24 cellular contexts compared by ENCODE assay signal in the genomic region with DNA sequence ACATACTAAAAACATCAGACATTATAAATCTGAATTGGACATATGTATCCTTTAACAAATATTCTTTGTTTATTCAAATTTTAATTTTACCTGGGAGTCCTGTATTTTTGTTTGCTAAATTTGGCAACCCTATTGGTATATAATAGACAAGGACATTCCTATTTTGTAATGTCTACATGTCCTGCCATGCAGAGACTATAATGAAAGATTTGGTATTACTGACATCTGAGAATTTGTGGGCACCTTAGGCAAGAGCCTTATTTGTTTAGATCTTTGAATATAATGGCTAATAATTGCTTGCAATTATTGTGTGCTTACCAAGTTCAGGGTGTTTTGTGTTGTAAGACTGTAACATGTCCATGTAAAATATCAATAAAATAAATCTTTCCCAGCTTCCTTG.
"Had no signal": no experiment of that assay in that cellular context is flagged by ENCODE, and none has a peak within 500 bp of the region (broad histone marks: within the 10 kb centered on the region; RNA-seq: fewer than 3 reads in every experiment).

No MANE protein-coding gene starts in this region.

- ATAC-seq: foreskin keratinocyte; heart left ventricle; left colon; naive thymus-derived CD8-positive, alpha-beta T cell; pancreas; sciatic nerve; stimulated activated effector memory CD8-positive, alpha-beta T cell treated with anti-CD3 and anti-CD28 coated beads, Interleukin-12 subunit alpha, Interleukin-12 subunit beta, amount 100 ng/mL, for 72 hours had no signal

- DNase-seq: activated CD4-positive, alpha-beta memory T cell treated with anti-CD3 and anti-CD28 coated beads, Interleukin-2, amount 10 ng/mL, durations not matched to agents 7 days and 5 days; activated CD4-positive, alpha-beta T cell treated with anti-CD3 and anti-CD28 coated beads for 1 hour; activated CD4-positive, alpha-beta T cell treated with anti-CD3 and anti-CD28 coated beads, Interleukin-2, amount 10 ng/mL, durations not matched to agents 7 days and 5 days; activated CD8-positive, alpha-beta memory T cell treated with anti-CD3 and anti-CD28 coated beads, Interleukin-2, amount 50 U/mL, for 48 hours; activated gamma-delta T cell; activated naive CD4-positive, alpha-beta T cell treated with anti-CD3 and anti-CD28 coated beads, Interleukin-2, amount 10 ng/mL, durations not matched to agents 7 days and 5 days; activated naive CD8-positive, alpha-beta T cell treated with anti-CD3 and anti-CD28 coated beads, Interleukin-2, amount 10 ng/mL, durations not matched to agents 7 days and 5 days; activated T-cell treated with anti-CD3 and anti-CD28 coated beads, Interleukin-2, amount 50 U/mL, for 24 hours; dorsolateral prefrontal cortex; effector memory CD4-positive, alpha-beta T cell; heart left ventricle; hypothalamus; immature natural killer cell; kidney; left colon; naive thymus-derived CD8-positive, alpha-beta T cell; nucleus accumbens; pancreas; retina; stimulated activated CD4-positive, alpha-beta T cell treated with anti-CD3 and anti-CD28 coated beads, Interleukin-4, amount 100 ng/mL, for 24 hours; trophoblast cell had no signal
